In the genomic region with DNA sequence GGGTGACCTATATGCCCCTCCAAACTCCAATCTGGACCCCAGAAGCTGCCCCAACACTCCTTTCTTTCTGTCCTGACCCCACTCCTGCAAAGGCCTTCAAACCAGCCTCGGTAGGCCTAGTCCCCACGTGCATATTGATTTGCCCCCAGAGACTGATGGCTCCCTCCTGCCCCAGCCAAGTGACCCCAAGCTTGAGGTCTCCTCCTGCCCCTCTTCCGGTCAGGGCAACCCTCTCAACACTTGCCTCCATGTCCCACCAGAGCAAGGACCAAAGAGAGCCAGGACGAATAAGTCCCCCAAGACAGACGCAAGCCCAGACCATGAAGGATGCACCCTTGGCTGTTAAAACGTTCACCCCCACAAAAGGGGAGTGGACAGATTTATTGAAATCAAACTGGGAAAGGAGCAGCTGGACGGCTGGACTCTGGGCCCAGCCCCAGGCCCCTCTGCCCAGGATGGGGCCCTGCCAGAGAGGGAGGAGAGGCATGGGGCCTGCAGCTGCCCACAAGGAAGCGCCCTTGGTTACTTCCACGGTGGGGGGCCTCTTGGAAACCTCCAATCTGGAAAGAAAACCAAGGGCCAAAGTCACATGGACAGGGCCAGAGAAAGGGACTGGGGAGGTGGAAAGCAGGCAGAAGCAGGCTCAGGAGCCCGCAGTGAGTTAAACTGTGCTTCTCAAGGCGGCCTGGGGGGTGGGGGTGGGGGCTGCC, we compare ENCODE assay signal across 8 cellular contexts. TPM values are rescaled to one million over a fixed set of nuclear protein-coding genes. Genes with fewer than 3 reads are reported as not detected.
DNase-seq lines count a peak whose midpoint lies in the region; ATAC-seq, FAIRE-seq and TF ChIP-seq lines count a peak whose summit lies in the region.
"Had no signal": no experiment of that assay in that cellular context is flagged by ENCODE, and none has a peak within 500 bp of the region (broad histone marks: within the 10 kb centered on the region; RNA-seq: fewer than 3 reads in every experiment).

No MANE protein-coding gene starts in this region.

- no peak for TF ChIP-seq RAD21 in HepG2 (CRISPR knock-in tag; IDR thresholded peaks at IDR 0.05)

- no TSS peak for BruUV-seq in HepG2 (replicated peaks; lab: Mats Ljungman, UMichigan)

- TF ChIP-seq CTCF in HepG2 (CRISPR knock-in tag; IDR thresholded peaks at IDR 0.05): 0 out of 2 replicates have a peak, but pooled peaks have one; percentile 4
- no peak for TF ChIP-seq CTCF in right lobe of liver (IDR thresholded peaks at IDR 0.05)
- no peak for TF ChIP-seq CTCF in fibroblast of the aortic adventitia (IDR thresholded peaks at IDR 0.05; ENCODE audit: insufficient read depth, low read length)
- no peak for TF ChIP-seq CTCF in testis (IDR thresholded peaks at IDR 0.05)

- FAIRE-seq in HepG2 (lab: Jason Lieb, UNC): no peak
- FAIRE-seq: GM12892 had no signal

- H3K9me3 ChIP-seq in HepG2 (ENCODE audit: low read length): no peaks in the 10 kb centered on the region
- H3K9me3 ChIP-seq in right lobe of liver: no peaks in the 10 kb centered on the region
- H3K9me3 ChIP-seq in testis: no peaks in the 10 kb centered on the region

- H3K79me2 ChIP-seq in HepG2 (ENCODE audit: insufficient read depth, low read length): peaks cover 9% of the 10 kb centered on the region

- H3K4me3 ChIP-seq in HepG2 (replicated peaks in 1 of 3; ENCODE audit: insufficient read depth in 1 of 3, low read depth in 2 of 3, low read length in 3 of 3): no peak overlapping the region
- no peak overlapping the region for H3K4me3 ChIP-seq in right lobe of liver
- H3K4me3 ChIP-seq in fibroblast of the aortic adventitia (ENCODE audit: low read depth, low read length): peak overlapping the region; percentile 85
- no peak overlapping the region for H3K4me3 ChIP-seq in testis

- no peak overlapping the region for H3K9ac ChIP-seq in HepG2 (ENCODE audit: insufficient read depth, low read depth, low read length)

- H3K4me1 ChIP-seq in HepG2 (ENCODE audit: insufficient read depth, low read length) (peaks cover 76% of the 10 kb centered on the region), right lobe of liver (peaks cover 0 to 23% (median 13%) of the 10 kb centered on the region in 4 donors), testis (peaks cover 33% of the 10 kb centered on the region)

- H2AFZ ChIP-seq in HepG2 (ENCODE audit: low read length): no peak overlapping the region

- H4K20me1 ChIP-seq in HepG2 (ENCODE audit: insufficient read depth, low read length): peaks cover 5% of the 10 kb centered on the region; the same call in 1 of the 2 replicates

- ATAC-seq in HepG2 (no peak), right lobe of liver (no peak)

- DNase-seq in HepG2 (ENCODE audit: low spot score) (no peak), right lobe of liver (no peak), fibroblast of the aortic adventitia (ENCODE audit: low read depth) (no peak), testis (no peak), A172 (ENCODE audit: low spot score) (no peak), NCI-H1417 treated with DMSO at 0.1 percent for 48 hours (lab: John Stamatoyannopoulos, UW) (no peak)
- DNase-seq: NK-92 treated with Interleukin-12 subunit alpha and Interleukin-12 subunit beta, amount 100 ng/mL, for 24 hours had no signal

- H3K27me3 ChIP-seq in HepG2 (ENCODE audit: control insufficient read depth in 1 of 2, insufficient read depth in 2 of 2, low read length in 2 of 2) (peaks cover 0 to 25% of the 10 kb centered on the region in 2 experiments), right lobe of liver (no peaks in the 10 kb centered on the region), testis (no peaks in the 10 kb centered on the region)

- CTCF ChIA-PET in HepG2 (lab: Yijun Ruan, JAX; ENCODE audit: low intra/inter-chr PET ratio, low total read pairs): no interaction called here

- 73% methylated on average over 11 of the region's 11 CpGs for WGBS in HepG2 (ENCODE audit: low lambda C conversion rate)
- 72% methylated on average over 6 of the region's 11 CpGs for WGBS in right lobe of liver (ENCODE audit: insufficient coverage, low coverage, low lambda C conversion rate, missing lambda C conversion rate)
- 64 to 73% methylated on average over 9 to 11 of the region's 11 CpGs for WGBS in testis, 2 donors

- TF ChIP-seq POLR2A in HepG2 (IDR thresholded peaks at IDR 0.05; ENCODE audit: insufficient read depth in 1 of 2, low read depth in 2 of 2, low read length in 2 of 2) (peak; percentile 4 to 34; a peak in 1 of 4 replicates), right lobe of liver (IDR thresholded peaks at IDR 0.05) (no peak), testis (IDR thresholded peaks at IDR 0.05) (no peak)

- TF ChIP-seq EP300 in HepG2 (IDR thresholded peaks at IDR 0.05; ENCODE audit: low read depth in 2 of 2, low read length in 2 of 2) (no peak), HepG2 (CRISPR knock-in tag; IDR thresholded peaks at IDR 0.05; ENCODE audit: borderline replicate concordance) (no peak)

- intact Hi-C loops in HepG2 (cut with micrococcal nuclease; ENCODE audit: unreplicated experiment): loop anchor here (5.0 kb wide), 1 partner anchor 309 kb away; no protein-coding TSS in a partner anchor
- intact Hi-C loops in right lobe of liver (cut with DNase I): no loop called here
- intact Hi-C loops in testis (cut with DNase I; ENCODE audit: low total_unique reads): no loop called here

- POLR2A ChIA-PET in HepG2 (lab: Yijun Ruan, JAX): interaction anchor here (7.6 to 10.4 kb wide), 2 partner anchors 15 to 36 kb away, joined by 74 to 134 read pairs; a partner anchor contains a TSS

- H3K36me3 ChIP-seq in HepG2 (replicated peaks in 1 of 2; ENCODE audit: control insufficient read depth in 1 of 2, insufficient read depth in 2 of 2, low read length in 2 of 2): no peaks in the 10 kb centered on the region
- no peaks in the 10 kb centered on the region for H3K36me3 ChIP-seq in right lobe of liver
- H3K36me3 ChIP-seq in testis (ENCODE audit: low read depth, missing control alignments): no peaks in the 10 kb centered on the region

- no peak overlapping the region for H3K4me2 ChIP-seq in HepG2 (ENCODE audit: low read depth, low read length)

- no peak overlapping the region for H3K27ac ChIP-seq in HepG2 (ENCODE audit: extremely low read length, insufficient read depth, low read length)
- H3K27ac ChIP-seq in right lobe of liver: no peak overlapping the region
- H3K27ac ChIP-seq in testis: no peak overlapping the region

- in situ Hi-C loops in HepG2 (cut with HindIII; ENCODE audit: extremely low pct_ligation_motif_present, low pct_unique_long_range_greater_than_20kb): loop anchor here (5.0 kb wide), 1 partner anchor 34 kb away; no protein-coding TSS in a partner anchor

RNA-seq across cellular contexts. Expression of a gene that starts 2.4 kb away (rescaled TPM):
- total RNA-seq in HepG2 (2016; rRNA removed; fragmentation: Illumina TruSeq; extraction: Trizol) (0.27 and 0.32 TPM in 2 replicates), right lobe of liver (not detected), fibroblast of the aortic adventitia (ENCODE audit: low replicate concordance) (0.09 TPM in 1 of 2 replicates, not detected in the other), testis (10 to 100 TPM in 1 of 2 donors, 1 to 10 TPM in 1; 9.8 to 12.1 TPM)
- not detected in 2 replicates for total RNA-seq in HepG2 (2016; cell fraction: cytosol; rRNA removed; fragmentation: Illumina TruSeq; extraction: Trizol; ENCODE audit: low read depth)
- 0.15 and 0.22 TPM in 2 replicates for total RNA-seq in HepG2 (2016; cell fraction: insoluble cytoplasmic fraction; rRNA removed; fragmentation: Illumina TruSeq; extraction: Trizol)
- total RNA-seq in HepG2 (2016; cell fraction: membrane; rRNA removed; fragmentation: Illumina TruSeq; extraction: Trizol): 0.17 and 0.22 TPM in 2 replicates
- total RNA-seq in HepG2 (2016; cell fraction: nucleus; rRNA removed; fragmentation: Illumina TruSeq; extraction: Trizol): 0.40 TPM in 1 of 2 replicates, not detected in the other
- polyA plus RNA-seq in HepG2 (2011; rRNA removed) (0.05 and 0.11 TPM in 2 replicates), testis (ENCODE audit: insufficient read depth, low read depth, low replicate concordance) (28.8 TPM)
- polyA plus RNA-seq in HepG2 (2011; cell fraction: cytosol; rRNA removed): 0.08 TPM in 1 of 2 replicates, not detected in the other
- polyA plus RNA-seq in HepG2 (2011; cell fraction: nucleus; rRNA removed): 0.45 and 0.84 TPM in 2 replicates
- 0.11 TPM in 1 of 2 replicates, not detected in the other for polyA plus RNA-seq in HepG2 (2012)
- polyA plus RNA-seq in HepG2 (2016; cell fraction: cytosol; fragmentation: Illumina TruSeq; extraction: Trizol; ENCODE audit: low read depth): 0.17 and 0.22 TPM in 2 replicates
- polyA plus RNA-seq in HepG2 (2016; cell fraction: insoluble cytoplasmic fraction; fragmentation: Illumina TruSeq; extraction: Trizol; ENCODE audit: low read depth): 0.24 and 0.25 TPM in 2 replicates
- 0.20 and 0.42 TPM in 2 replicates for polyA plus RNA-seq in HepG2 (2016; cell fraction: membrane; fragmentation: Illumina TruSeq; extraction: Trizol; ENCODE audit: low read depth)
- polyA plus RNA-seq in HepG2 (2016; cell fraction: nucleus; fragmentation: Illumina TruSeq; extraction: Trizol; ENCODE audit: insufficient read depth, low read depth): 0.29 TPM in 1 of 2 replicates, not detected in the other
- polyA minus RNA-seq in HepG2 (2011; rRNA and poly(A)+ RNA removed; ENCODE audit: low replicate concordance): 0.08 and 0.14 TPM in 2 replicates
- polyA minus RNA-seq in HepG2 (2011; cell fraction: cytosol; rRNA and poly(A)+ RNA removed): not detected in 2 replicates
- 0.64 TPM in 1 of 2 replicates, not detected in the other for polyA minus RNA-seq in HepG2 (2011; cell fraction: nucleus; rRNA and poly(A)+ RNA removed)
- total RNA-seq in A172 (2014; rRNA removed; shearing (Covaris generic)): 0.67 TPM in 1 of 2 replicates, not detected in the other

RNA-seq across cellular contexts. Expression of a gene that starts 2.9 kb away (rescaled TPM):
- total RNA-seq in HepG2 (2016; rRNA removed; fragmentation: Illumina TruSeq; extraction: Trizol): 42.9 and 54.5 TPM in 2 replicates
- total RNA-seq in HepG2 (2016; cell fraction: cytosol; rRNA removed; fragmentation: Illumina TruSeq; extraction: Trizol; ENCODE audit: low read depth): 12.7 and 12.9 TPM in 2 replicates
- total RNA-seq in HepG2 (2016; cell fraction: insoluble cytoplasmic fraction; rRNA removed; fragmentation: Illumina TruSeq; extraction: Trizol): 42.6 and 53.4 TPM in 2 replicates
- total RNA-seq in HepG2 (2016; cell fraction: membrane; rRNA removed; fragmentation: Illumina TruSeq; extraction: Trizol): 44.1 and 47.1 TPM in 2 replicates
- 22.9 and 28.9 TPM in 2 replicates for total RNA-seq in HepG2 (2016; cell fraction: nucleus; rRNA removed; fragmentation: Illumina TruSeq; extraction: Trizol)
- polyA plus RNA-seq in HepG2 (2011; rRNA removed): 10.4 and 15.6 TPM in 2 replicates
- 13.3 and 14.8 TPM in 2 replicates for polyA plus RNA-seq in HepG2 (2011; cell fraction: cytosol; rRNA removed)
- polyA plus RNA-seq in HepG2 (2011; cell fraction: nucleus; rRNA removed): 19.0 and 20.4 TPM in 2 replicates
- 20.0 and 24.1 TPM in 2 replicates for polyA plus RNA-seq in HepG2 (2012)
- polyA plus RNA-seq in HepG2 (2016; cell fraction: cytosol; fragmentation: Illumina TruSeq; extraction: Trizol; ENCODE audit: low read depth): 11.2 and 11.4 TPM in 2 replicates
- 37.8 and 42.0 TPM in 2 replicates for polyA plus RNA-seq in HepG2 (2016; cell fraction: insoluble cytoplasmic fraction; fragmentation: Illumina TruSeq; extraction: Trizol; ENCODE audit: low read depth)
- polyA plus RNA-seq in HepG2 (2016; cell fraction: membrane; fragmentation: Illumina TruSeq; extraction: Trizol; ENCODE audit: low read depth): 28.4 and 33.6 TPM in 2 replicates
- 36.6 and 38.3 TPM in 2 replicates for polyA plus RNA-seq in HepG2 (2016; cell fraction: nucleus; fragmentation: Illumina TruSeq; extraction: Trizol; ENCODE audit: insufficient read depth, low read depth)
- 40.5 and 51.2 TPM in 2 replicates for polyA minus RNA-seq in HepG2 (2011; rRNA and poly(A)+ RNA removed; ENCODE audit: low replicate concordance)
- polyA minus RNA-seq in HepG2 (2011; cell fraction: cytosol; rRNA and poly(A)+ RNA removed): 17.9 and 18.5 TPM in 2 replicates
- 16.0 and 16.7 TPM in 2 replicates for polyA minus RNA-seq in HepG2 (2011; cell fraction: nucleus; rRNA and poly(A)+ RNA removed)
- total RNA-seq in right lobe of liver: 10 to 100 TPM; 27.8 to 43.1 (median 31.6) TPM
- 94.8 and 170 TPM in 2 replicates for total RNA-seq in fibroblast of the aortic adventitia (ENCODE audit: low replicate concordance)
- total RNA-seq in testis: 10 to 100 TPM; 32.2 to 44.1 TPM
- 24.8 TPM for polyA plus RNA-seq in testis (ENCODE audit: insufficient read depth, low read depth, low replicate concordance)
- total RNA-seq in A172 (2014; rRNA removed; shearing (Covaris generic)): 94.1 and 129 TPM in 2 replicates

RNA-seq across cellular contexts. Expression of a gene that starts 12.4 kb away (rescaled TPM):
- total RNA-seq in HepG2 (2016; rRNA removed; fragmentation: Illumina TruSeq; extraction: Trizol) (14.5 and 19.3 TPM in 2 replicates), right lobe of liver (10 to 100 TPM; 10.9 to 28.7 (median 16.5) TPM), fibroblast of the aortic adventitia (ENCODE audit: low replicate concordance) (51.0 and 58.5 TPM in 2 replicates), testis (10 to 100 TPM; 25.4 to 45.6 TPM)
- total RNA-seq in HepG2 (2016; cell fraction: cytosol; rRNA removed; fragmentation: Illumina TruSeq; extraction: Trizol; ENCODE audit: low read depth): 5.8 and 5.9 TPM in 2 replicates
- total RNA-seq in HepG2 (2016; cell fraction: insoluble cytoplasmic fraction; rRNA removed; fragmentation: Illumina TruSeq; extraction: Trizol): 15.3 and 18.9 TPM in 2 replicates
- total RNA-seq in HepG2 (2016; cell fraction: membrane; rRNA removed; fragmentation: Illumina TruSeq; extraction: Trizol): 18.7 and 19.9 TPM in 2 replicates
- 13.9 and 16.9 TPM in 2 replicates for total RNA-seq in HepG2 (2016; cell fraction: nucleus; rRNA removed; fragmentation: Illumina TruSeq; extraction: Trizol)
- polyA plus RNA-seq in HepG2 (2011; rRNA removed) (14.3 and 19.4 TPM in 2 replicates), testis (ENCODE audit: insufficient read depth, low read depth, low replicate concordance) (14.4 TPM)
- polyA plus RNA-seq in HepG2 (2011; cell fraction: cytosol; rRNA removed): 11.6 and 15.6 TPM in 2 replicates
- polyA plus RNA-seq in HepG2 (2011; cell fraction: nucleus; rRNA removed): 49.0 and 73.9 TPM in 2 replicates
- polyA plus RNA-seq in HepG2 (2012): 26.0 and 33.6 TPM in 2 replicates
- polyA plus RNA-seq in HepG2 (2016; cell fraction: cytosol; fragmentation: Illumina TruSeq; extraction: Trizol; ENCODE audit: low read depth): 10.4 and 11.1 TPM in 2 replicates
- polyA plus RNA-seq in HepG2 (2016; cell fraction: insoluble cytoplasmic fraction; fragmentation: Illumina TruSeq; extraction: Trizol; ENCODE audit: low read depth): 30.9 and 41.0 TPM in 2 replicates
- 21.7 and 25.1 TPM in 2 replicates for polyA plus RNA-seq in HepG2 (2016; cell fraction: membrane; fragmentation: Illumina TruSeq; extraction: Trizol; ENCODE audit: low read depth)
- polyA plus RNA-seq in HepG2 (2016; cell fraction: nucleus; fragmentation: Illumina TruSeq; extraction: Trizol; ENCODE audit: insufficient read depth, low read depth): 40.4 and 46.6 TPM in 2 replicates
- polyA minus RNA-seq in HepG2 (2011; rRNA and poly(A)+ RNA removed; ENCODE audit: low replicate concordance): 22.5 and 47.0 TPM in 2 replicates
- 15.7 and 18.9 TPM in 2 replicates for polyA minus RNA-seq in HepG2 (2011; cell fraction: cytosol; rRNA and poly(A)+ RNA removed)
- 11.1 and 13.0 TPM in 2 replicates for polyA minus RNA-seq in HepG2 (2011; cell fraction: nucleus; rRNA and poly(A)+ RNA removed)
- 63.0 and 65.5 TPM in 2 replicates for total RNA-seq in A172 (2014; rRNA removed; shearing (Covaris generic))

RNA-seq across cellular contexts. Expression of a gene that starts 16.1 kb away (rescaled TPM):
- total RNA-seq in HepG2 (2016; rRNA removed; fragmentation: Illumina TruSeq; extraction: Trizol): 70.0 and 90.6 TPM in 2 replicates
- total RNA-seq in HepG2 (2016; cell fraction: cytosol; rRNA removed; fragmentation: Illumina TruSeq; extraction: Trizol; ENCODE audit: low read depth): 120 and 149 TPM in 2 replicates
- 67.4 and 89.2 TPM in 2 replicates for total RNA-seq in HepG2 (2016; cell fraction: insoluble cytoplasmic fraction; rRNA removed; fragmentation: Illumina TruSeq; extraction: Trizol)
- 165 and 207 TPM in 2 replicates for total RNA-seq in HepG2 (2016; cell fraction: membrane; rRNA removed; fragmentation: Illumina TruSeq; extraction: Trizol)
- total RNA-seq in HepG2 (2016; cell fraction: nucleus; rRNA removed; fragmentation: Illumina TruSeq; extraction: Trizol): 43.5 and 46.5 TPM in 2 replicates
- polyA plus RNA-seq in HepG2 (2011; rRNA removed): 38.3 and 51.7 TPM in 2 replicates
- polyA plus RNA-seq in HepG2 (2011; cell fraction: cytosol; rRNA removed): 41.7 and 67.3 TPM in 2 replicates
- 36.2 and 38.2 TPM in 2 replicates for polyA plus RNA-seq in HepG2 (2011; cell fraction: nucleus; rRNA removed)
- 37.4 and 38.4 TPM in 2 replicates for polyA plus RNA-seq in HepG2 (2012)
- 210 and 248 TPM in 2 replicates for polyA plus RNA-seq in HepG2 (2016; cell fraction: cytosol; fragmentation: Illumina TruSeq; extraction: Trizol; ENCODE audit: low read depth)
- 96.6 and 129 TPM in 2 replicates for polyA plus RNA-seq in HepG2 (2016; cell fraction: insoluble cytoplasmic fraction; fragmentation: Illumina TruSeq; extraction: Trizol; ENCODE audit: low read depth)
- 249 and 277 TPM in 2 replicates for polyA plus RNA-seq in HepG2 (2016; cell fraction: membrane; fragmentation: Illumina TruSeq; extraction: Trizol; ENCODE audit: low read depth)
- polyA plus RNA-seq in HepG2 (2016; cell fraction: nucleus; fragmentation: Illumina TruSeq; extraction: Trizol; ENCODE audit: insufficient read depth, low read depth): 90.0 and 101 TPM in 2 replicates
- 32.0 and 63.5 TPM in 2 replicates for polyA minus RNA-seq in HepG2 (2011; rRNA and poly(A)+ RNA removed; ENCODE audit: low replicate concordance)
- 30.2 and 38.4 TPM in 2 replicates for polyA minus RNA-seq in HepG2 (2011; cell fraction: cytosol; rRNA and poly(A)+ RNA removed)
- 15.2 and 15.3 TPM in 2 replicates for polyA minus RNA-seq in HepG2 (2011; cell fraction: nucleus; rRNA and poly(A)+ RNA removed)
- 10 to 100 TPM in 3 of 6 experiments, 1 to 10 TPM in 3; 9.6 to 11.7 (median 9.9) TPM for total RNA-seq in right lobe of liver
- total RNA-seq in fibroblast of the aortic adventitia (ENCODE audit: low replicate concordance): 28.4 and 37.7 TPM in 2 replicates
- total RNA-seq in testis: 10 to 100 TPM; 17.6 to 19.7 TPM
- polyA plus RNA-seq in testis (ENCODE audit: insufficient read depth, low read depth, low replicate concordance): 36.5 TPM
- total RNA-seq in A172 (2014; rRNA removed; shearing (Covaris generic)): 108 and 110 TPM in 2 replicates

RNA-seq across cellular contexts. Expression of a gene that starts 36.7 kb away (rescaled TPM):
- 23.2 and 23.7 TPM in 2 replicates for total RNA-seq in HepG2 (2016; rRNA removed; fragmentation: Illumina TruSeq; extraction: Trizol)
- 6.5 and 6.6 TPM in 2 replicates for total RNA-seq in HepG2 (2016; cell fraction: cytosol; rRNA removed; fragmentation: Illumina TruSeq; extraction: Trizol; ENCODE audit: low read depth)
- total RNA-seq in HepG2 (2016; cell fraction: insoluble cytoplasmic fraction; rRNA removed; fragmentation: Illumina TruSeq; extraction: Trizol): 20.8 and 26.3 TPM in 2 replicates
- total RNA-seq in HepG2 (2016; cell fraction: membrane; rRNA removed; fragmentation: Illumina TruSeq; extraction: Trizol): 15.6 and 19.4 TPM in 2 replicates
- 14.1 and 15.3 TPM in 2 replicates for total RNA-seq in HepG2 (2016; cell fraction: nucleus; rRNA removed; fragmentation: Illumina TruSeq; extraction: Trizol)
- 7.9 and 9.1 TPM in 2 replicates for polyA plus RNA-seq in HepG2 (2011; rRNA removed)
- polyA plus RNA-seq in HepG2 (2011; cell fraction: cytosol; rRNA removed): 6.7 and 9.3 TPM in 2 replicates
- polyA plus RNA-seq in HepG2 (2011; cell fraction: nucleus; rRNA removed): 13.1 and 17.4 TPM in 2 replicates
- 6.2 and 7.2 TPM in 2 replicates for polyA plus RNA-seq in HepG2 (2012)
- polyA plus RNA-seq in HepG2 (2016; cell fraction: cytosol; fragmentation: Illumina TruSeq; extraction: Trizol; ENCODE audit: low read depth): 6.5 and 8.5 TPM in 2 replicates
- 20.4 and 21.3 TPM in 2 replicates for polyA plus RNA-seq in HepG2 (2016; cell fraction: insoluble cytoplasmic fraction; fragmentation: Illumina TruSeq; extraction: Trizol; ENCODE audit: low read depth)
- 13.2 and 17.0 TPM in 2 replicates for polyA plus RNA-seq in HepG2 (2016; cell fraction: membrane; fragmentation: Illumina TruSeq; extraction: Trizol; ENCODE audit: low read depth)
- 18.0 and 19.1 TPM in 2 replicates for polyA plus RNA-seq in HepG2 (2016; cell fraction: nucleus; fragmentation: Illumina TruSeq; extraction: Trizol; ENCODE audit: insufficient read depth, low read depth)
- 15.2 and 46.1 TPM in 2 replicates for polyA minus RNA-seq in HepG2 (2011; rRNA and poly(A)+ RNA removed; ENCODE audit: low replicate concordance)
- 8.3 and 11.6 TPM in 2 replicates for polyA minus RNA-seq in HepG2 (2011; cell fraction: cytosol; rRNA and poly(A)+ RNA removed)
- 23.7 and 26.3 TPM in 2 replicates for polyA minus RNA-seq in HepG2 (2011; cell fraction: nucleus; rRNA and poly(A)+ RNA removed)
- total RNA-seq in right lobe of liver: 10 to 100 TPM in 3 of 6 experiments, 1 to 10 TPM in 3; 7.7 to 16.1 (median 9.5) TPM
- 9.4 and 20.4 TPM in 2 replicates for total RNA-seq in fibroblast of the aortic adventitia (ENCODE audit: low replicate concordance)
- 10 to 100 TPM; 25.9 to 26.6 TPM for total RNA-seq in testis
- polyA plus RNA-seq in testis (ENCODE audit: insufficient read depth, low read depth, low replicate concordance): 26.0 TPM
- total RNA-seq in A172 (2014; rRNA removed; shearing (Covaris generic)): 22.6 and 27.7 TPM in 2 replicates

Comparison
In these comparisons a context has a peak if more than half of its experiments do, and no peak if none do; other contexts are left out.
1. POLR2A ChIP-seq: peak in HepG2 (2 of 2); none in right lobe of liver (single experiment) and testis (single experiment).